In the genomic region with DNA sequence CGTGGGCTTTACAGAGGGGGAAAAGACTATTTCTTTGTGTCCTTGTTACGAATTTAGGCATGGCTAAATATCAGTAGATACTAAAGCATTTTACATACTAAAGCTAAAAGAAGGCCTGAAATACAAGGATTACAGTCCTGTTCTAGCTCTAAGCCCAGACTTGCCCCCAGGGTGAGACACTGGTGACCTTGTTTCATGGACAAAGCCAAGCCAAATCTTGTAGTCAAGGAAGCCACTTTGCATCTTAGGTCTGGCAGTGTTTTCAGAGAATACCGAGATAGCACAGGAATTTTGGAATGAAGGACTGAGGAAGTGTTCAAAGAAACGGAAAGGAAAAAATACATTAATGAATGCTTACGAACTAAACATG, we compare ENCODE assay signal across 7 cellular contexts. TPM values are rescaled to one million over a fixed set of nuclear protein-coding genes. Genes with fewer than 3 reads are reported as not detected.
DNase-seq lines count a peak whose midpoint lies in the region; ATAC-seq and TF ChIP-seq lines count a peak whose summit lies in the region.

No MANE protein-coding gene starts in this region.

- CTCF ChIA-PET in HEK293 (lab: Yijun Ruan, JAX) = interaction anchor here (0.7 to 1.5 kb wide), 2 partner anchors 10 to 50 kb away, joined by 3 to 9 read pairs; partner anchors contain the start of gene USO1
- CTCF ChIA-PET in activated CD4-positive, alpha-beta memory T cell treated with anti-CD3 and anti-CD28 coated beads for 36 hours (lab: Charles Lee) = interaction anchor here (0.6 to 5.3 kb wide), 5 partner anchors 21 to 174 kb away, joined by 3 to 44 read pairs (median 3); partner anchors contain the start of gene USO1

- POLR2A ChIA-PET in HEK293 (lab: Yijun Ruan, JAX) = interaction anchor here (0.9 to 5.5 kb wide), 2 partner anchors 9 to 50 kb away, joined by 3 to 44 read pairs; partner anchors contain the start of gene USO1
- POLR2A ChIA-PET in activated CD4-positive, alpha-beta memory T cell treated with anti-CD3 and anti-CD28 coated beads for 36 hours (lab: Charles Lee) = interaction anchor here (0.7 to 3.5 kb wide), 3 partner anchors 9 to 51 kb away, joined by 4 to 46 read pairs (median 4); partner anchors contain the start of gene USO1

- no peak for ATAC-seq in HG03457 (IDR thresholded peaks at IDR 0.05; ENCODE audit: unreplicated experiment)

- no peak for DNase-seq in activated CD4-positive, alpha-beta memory T cell treated with anti-CD3 and anti-CD28 coated beads for 36 hours
- DNase-seq in iPS DF 6.9 (ENCODE audit: low read depth, low spot score) (no peak), smooth muscle cell (lab: John Stamatoyannopoulos, UW; ENCODE audit: unreplicated experiment) (no peak), NCI-H82 treated with DMSO at 0.1 percent for 48 hours (lab: John Stamatoyannopoulos, UW; ENCODE audit: unreplicated experiment) (no peak), NCI-H446 (lab: John Stamatoyannopoulos, UW) (no peak)

- H3K27me3 ChIP-seq in iPS DF 6.9 (ENCODE audit: control insufficient read depth, insufficient read depth, low read length) = no peaks in the 10 kb centered on the region
- no peaks in the 10 kb centered on the region for H3K27me3 ChIP-seq in smooth muscle cell (ENCODE audit: low read depth)

- peaks cover 42% of the 10 kb centered on the region for H3K79me2 ChIP-seq in smooth muscle cell (ENCODE audit: low read depth)

- H3K36me3 ChIP-seq in HEK293 (ENCODE audit: control insufficient read depth in 2 of 2, insufficient read depth in 1 of 2, low read length in 2 of 2) (no peaks in the 10 kb centered on the region), iPS DF 6.9 (ENCODE audit: control insufficient read depth, insufficient read depth, low read length) (no peaks in the 10 kb centered on the region), smooth muscle cell (ENCODE audit: low read depth) (no peaks in the 10 kb centered on the region)

- H3K9me3 Mint-ChIP-seq in activated CD4-positive, alpha-beta memory T cell treated with anti-CD3 and anti-CD28 coated beads for 36 hours = no peaks in the 10 kb centered on the region

- H3K4me3 ChIP-seq in HEK293 (ENCODE audit: low read depth, low read length) (peak overlapping the region; percentile 45), iPS DF 6.9 (ENCODE audit: low read length) (peak overlapping the region; percentile 86; the same call in 1 of the 2 replicates), smooth muscle cell (peak overlapping the region; percentile 87)

- peaks cover 10% of the 10 kb centered on the region for H3K4me1 ChIP-seq in HEK293 (ENCODE audit: control insufficient read depth, insufficient read depth, low read length)
- no peaks in the 10 kb centered on the region; the same call in 1 of the 2 replicates for H3K4me1 ChIP-seq in iPS DF 6.9 (ENCODE audit: control insufficient read depth, insufficient read depth, low read length)
- H3K4me1 ChIP-seq in smooth muscle cell (ENCODE audit: low read depth) = peaks cover 29% of the 10 kb centered on the region

- H3K4me2 ChIP-seq in smooth muscle cell = peak overlapping the region; percentile 96

- WGBS in iPS DF 6.9 (ENCODE audit: insufficient coverage, insufficient read length) = no CpG with 5 or more reads among the region's 5 CpGs
- WGBS in smooth muscle cell (ENCODE audit: low lambda C conversion rate) = 20% methylated on average over 5 of the region's 5 CpGs

- H3K27me3 Mint-ChIP-seq in activated CD4-positive, alpha-beta memory T cell treated with anti-CD3 and anti-CD28 coated beads for 36 hours = peaks cover 3% of the 10 kb centered on the region

- H3K9me3 ChIP-seq in HEK293 (ENCODE audit: control insufficient read depth, insufficient read depth, low read depth, low read length) = no peaks in the 10 kb centered on the region
- no peaks in the 10 kb centered on the region for H3K9me3 ChIP-seq in iPS DF 6.9 (ENCODE audit: control insufficient read depth, insufficient read depth, low read length)
- H3K9me3 ChIP-seq in smooth muscle cell (replicated peaks; ENCODE audit: low read depth) = no peaks in the 10 kb centered on the region

- intact Hi-C loops in activated CD4-positive, alpha-beta memory T cell treated with anti-CD3 and anti-CD28 coated beads for 36 hours (cut with micrococcal nuclease) = loop anchor here (1.0 to 5.0 kb wide), 7 partner anchors 19 to 173 kb away; partner anchors contain the start of genes CDKL2, RCHY1, THAP6 and USO1

- peak overlapping the region; percentile 99 for H3K27ac Mint-ChIP-seq in activated CD4-positive, alpha-beta memory T cell treated with anti-CD3 and anti-CD28 coated beads for 36 hours

- TF ChIP-seq CTCF in HEK293 (tag by site-specific recombination; IDR thresholded peaks at IDR 0.05) = no peak
- TF ChIP-seq CTCF in smooth muscle cell (IDR thresholded peaks at IDR 0.05; ENCODE audit: borderline replicate concordance, insufficient read depth, poor library complexity, severe bottlenecking) = no peak

- peak overlapping the region; percentile 99 for H3K4me3 Mint-ChIP-seq in activated CD4-positive, alpha-beta memory T cell treated with anti-CD3 and anti-CD28 coated beads for 36 hours

- peaks cover 29% of the 10 kb centered on the region for H3K4me1 Mint-ChIP-seq in activated CD4-positive, alpha-beta memory T cell treated with anti-CD3 and anti-CD28 coated beads for 36 hours (ENCODE audit: low read depth)

- H2AFZ ChIP-seq in smooth muscle cell (ENCODE audit: low read depth) = peak overlapping the region; percentile 85

- H3K9ac ChIP-seq in smooth muscle cell (ENCODE audit: low read depth) = peak overlapping the region; percentile 94

- H4K20me1 ChIP-seq in smooth muscle cell (ENCODE audit: low read depth) = peaks cover 35% of the 10 kb centered on the region

- H3K36me3 Mint-ChIP-seq in activated CD4-positive, alpha-beta memory T cell treated with anti-CD3 and anti-CD28 coated beads for 36 hours = peaks cover 18% of the 10 kb centered on the region

- no peaks in the 10 kb centered on the region for H3F3A ChIP-seq in smooth muscle cell (ENCODE audit: low read depth)

- H3K27ac ChIP-seq in HEK293 (ENCODE audit: extremely low read depth, low read depth, low read length) = peak overlapping the region; percentile 94
- H3K27ac ChIP-seq in iPS DF 6.9 (ENCODE audit: low read length) = peak overlapping the region; percentile 8
- H3K27ac ChIP-seq in smooth muscle cell (ENCODE audit: low read depth) = peak overlapping the region; percentile 87

TF ChIP-seq in HEK293, 187 proteins besides CTCF, POLR2A, EP300 and RAD21:
- TF ChIP-seq ZFP37 (tag by site-specific recombination; IDR thresholded peaks at IDR 0.05) = 0 out of 2 replicates have a peak, but pooled peaks have one; percentile 0
- TF ChIP-seq ZNF366 (tag by site-specific recombination; conservative IDR thresholded peaks at IDR 0.05) = 0 out of 2 replicates have a peak, but pooled peaks have one; percentile 7
- TF ChIP-seq ZEB2 (tag by site-specific recombination; IDR thresholded peaks at IDR 0.05) = no peak
- no peak for TF ChIP-seq PRDM4 (tag by site-specific recombination; IDR thresholded peaks at IDR 0.05)
- TF ChIP-seq ZNF585B (tag by site-specific recombination; IDR thresholded peaks at IDR 0.05) = no peak
- no peak for TF ChIP-seq ZNF292 (tag by site-specific recombination; IDR thresholded peaks at IDR 0.05; ENCODE audit: borderline replicate concordance, low read depth)
- TF ChIP-seq ZNF350 (tag by site-specific recombination; IDR thresholded peaks at IDR 0.05) = no peak
- no peak for TF ChIP-seq SP3 (tag by site-specific recombination; IDR thresholded peaks at IDR 0.05)
- no peak for TF ChIP-seq ZNF521 (tag by site-specific recombination; IDR thresholded peaks at IDR 0.05)
TF ChIP-seq in HEK293: peak in this region for 2.

RNA-seq across cellular contexts. Expression of gene G3BP2, which starts 0.7 kb away (rescaled TPM):
- 100 to 1,000 TPM; 137 to 144 TPM for total RNA-seq in activated CD4-positive, alpha-beta memory T cell treated with anti-CD3 and anti-CD28 coated beads for 36 hours
- 149 and 172 TPM in 2 replicates for total RNA-seq in smooth muscle cell
- 81.7 and 84.5 TPM in 2 replicates for polyA plus RNA-seq in smooth muscle cell

RNA-seq across cellular contexts. Expression of gene CDKL2, which starts 43.6 kb away (rescaled TPM):
- total RNA-seq in activated CD4-positive, alpha-beta memory T cell treated with anti-CD3 and anti-CD28 coated beads for 36 hours = 1 to 10 TPM in 1 of 2 experiments, under 1 TPM in 1; 0.97 to 1.1 TPM
- 1.4 and 8.4 TPM in 2 replicates for total RNA-seq in smooth muscle cell
- 0.58 and 1.6 TPM in 2 replicates for polyA plus RNA-seq in smooth muscle cell

RNA-seq across cellular contexts. Expression of gene USO1, which starts 50.4 kb away (rescaled TPM):
- total RNA-seq in activated CD4-positive, alpha-beta memory T cell treated with anti-CD3 and anti-CD28 coated beads for 36 hours = 10 to 100 TPM; 57.3 to 59.0 TPM
- 94.6 and 111 TPM in 2 replicates for total RNA-seq in smooth muscle cell
- polyA plus RNA-seq in smooth muscle cell = 43.1 and 50.4 TPM in 2 replicates

Comparison
In these comparisons a context has a peak if more than half of its experiments do, and no peak if none do; other contexts are left out.
1. H3K27ac ChIP-seq: peak in every context shown above with its lines; median percentile 94 in HEK293; 87 in smooth muscle cell; 8 in iPS DF 6.9.